ENCODE assay signal across 21 cellular contexts in the genomic region with DNA sequence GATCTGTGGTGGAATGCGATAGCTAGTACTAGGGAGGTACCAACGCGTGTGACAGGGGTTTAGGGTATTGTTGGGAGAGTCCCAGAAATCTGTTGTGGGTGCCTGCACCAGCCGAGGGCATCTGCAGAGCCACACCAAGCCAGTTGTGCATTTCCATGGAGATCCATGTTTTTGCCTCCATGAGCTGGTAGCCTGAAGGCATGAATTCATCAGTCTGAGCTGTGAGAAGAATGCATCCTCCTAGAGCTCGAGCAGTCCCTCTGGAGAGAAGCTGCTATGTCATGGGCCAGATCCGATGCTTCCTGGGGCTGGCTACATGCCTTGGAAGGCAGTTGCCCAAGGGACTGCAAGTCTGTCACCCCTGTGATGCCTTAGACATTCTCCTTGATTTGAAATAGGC. TPM values are rescaled to one million over a fixed set of nuclear protein-coding genes. Genes with fewer than 3 reads are reported as not detected.
A peak's percentile ranks its signal among the peaks of the same experiment; 100 is the strongest.
DNase-seq lines count a peak whose midpoint lies in the region; TF ChIP-seq lines count a peak whose summit lies in the region.
"Had no signal": no experiment of that assay in that cellular context is flagged by ENCODE, and none has a peak within 500 bp of the region (broad histone marks: within the 10 kb centered on the region; RNA-seq: fewer than 3 reads in every experiment).

No MANE protein-coding gene starts in this region.

- no peak overlapping the region for H3K4me3 Mint-ChIP-seq in activated CD4-positive, alpha-beta T cell treated with anti-CD3 and anti-CD28 coated beads, Interleukin-2, amount 10 ng/mL, durations not matched to agents 24 days and 14 days
- H3K4me3 Mint-ChIP-seq: activated naive CD8-positive, alpha-beta T cell treated with anti-CD3 and anti-CD28 coated beads for 36 hours; IgD-negative memory B cell; stimulated activated effector memory CD8-positive, alpha-beta T cell treated with anti-CD3 and anti-CD28 coated beads, Interleukin-12 subunit alpha, Interleukin-12 subunit beta, amount 100 ng/mL, for 72 hours had no signal

- no peak overlapping the region for H3K4me2 ChIP-seq in hepatocyte

- no peaks in the 10 kb centered on the region for H3K9me2 ChIP-seq in hepatocyte (replicated peaks; ENCODE audit: insufficient read depth)

- no peaks in the 10 kb centered on the region for H3K4me1 Mint-ChIP-seq in activated CD4-positive, alpha-beta T cell treated with anti-CD3 and anti-CD28 coated beads, Interleukin-2, amount 10 ng/mL, durations not matched to agents 24 days and 14 days
- H3K4me1 Mint-ChIP-seq: activated naive CD8-positive, alpha-beta T cell treated with anti-CD3 and anti-CD28 coated beads for 36 hours; stimulated activated effector memory CD8-positive, alpha-beta T cell treated with anti-CD3 and anti-CD28 coated beads, Interleukin-12 subunit alpha, Interleukin-12 subunit beta, amount 100 ng/mL, for 72 hours had no signal

- H3K27ac ChIP-seq in hepatocyte (peak overlapping the region; percentile 49), thyroid gland (peak overlapping the region; percentile 52 to 70 (median 54))
- H3K27ac ChIP-seq: 22Rv1; BLaER1 treated with 17β-estradiol and CSF1 and Interleukin-3, amounts not matched to agents 10 nM and 100 nM; left lung had no signal

- no peaks in the 10 kb centered on the region for H3K9me3 Mint-ChIP-seq in activated CD4-positive, alpha-beta T cell treated with anti-CD3 and anti-CD28 coated beads, Interleukin-2, amount 10 ng/mL, durations not matched to agents 24 days and 14 days
- H3K9me3 Mint-ChIP-seq: activated naive CD8-positive, alpha-beta T cell treated with anti-CD3 and anti-CD28 coated beads for 36 hours; stimulated activated effector memory CD8-positive, alpha-beta T cell treated with anti-CD3 and anti-CD28 coated beads, Interleukin-12 subunit alpha, Interleukin-12 subunit beta, amount 100 ng/mL, for 72 hours had no signal

- no peaks in the 10 kb centered on the region for H3K79me2 ChIP-seq in hepatocyte

- TF ChIP-seq CTCF in hepatocyte (IDR thresholded peaks at IDR 0.05; ENCODE audit: poor library complexity): no peak
- TF ChIP-seq CTCF in thyroid gland (IDR thresholded peaks at IDR 0.05): no peak

- peak; percentile 24 for DNase-seq in NCI-H146 (lab: John Stamatoyannopoulos, UW)
- no peak for DNase-seq in NCI-H146 treated with DMSO at 0.1 percent for 48 hours (lab: John Stamatoyannopoulos, UW; ENCODE audit: unreplicated experiment)
- DNase-seq in T1000 (lab: John Stamatoyannopoulos, UW): peak; percentile 16
- DNase-seq in hepatocyte (ENCODE audit: low spot score): no peak
- no peak for DNase-seq in thyroid gland
- DNase-seq in activated CD4-positive, alpha-beta T cell treated with anti-CD3 and anti-CD28 coated beads, Interleukin-2, amount 10 ng/mL, durations not matched to agents 24 days and 14 days: no peak
- no peak for DNase-seq in NCI-H82 treated with DMSO at 0.1 percent for 48 hours (lab: John Stamatoyannopoulos, UW; ENCODE audit: unreplicated experiment)
- no peak for DNase-seq in activated T-cell treated with anti-CD3 and anti-CD28 coated beads, Interleukin-2, amount 50 U/mL, for 48 hours
- DNase-seq: activated CD4-positive, alpha-beta T cell treated with anti-CD3 and anti-CD28 coated beads for 1 hour; activated naive CD8-positive, alpha-beta T cell treated with anti-CD3 and anti-CD28 coated beads for 36 hours; DMS153; left lung; NCI-H2029; NCI-H510A; nucleus accumbens; right cardiac atrium; RPMI8226 had no signal

- H4K20me1 ChIP-seq in hepatocyte (ENCODE audit: insufficient read depth, poor library complexity, severe bottlenecking): no peaks in the 10 kb centered on the region
- H4K20me1 ChIP-seq: BLaER1 treated with 17β-estradiol and CSF1 and Interleukin-3, amounts not matched to agents 10 nM and 100 nM had no signal

- no peaks in the 10 kb centered on the region for H3K36me3 Mint-ChIP-seq in activated CD4-positive, alpha-beta T cell treated with anti-CD3 and anti-CD28 coated beads, Interleukin-2, amount 10 ng/mL, durations not matched to agents 24 days and 14 days (ENCODE audit: low read depth)
- H3K36me3 Mint-ChIP-seq: activated naive CD8-positive, alpha-beta T cell treated with anti-CD3 and anti-CD28 coated beads for 36 hours; IgD-negative memory B cell; stimulated activated effector memory CD8-positive, alpha-beta T cell treated with anti-CD3 and anti-CD28 coated beads, Interleukin-12 subunit alpha, Interleukin-12 subunit beta, amount 100 ng/mL, for 72 hours had no signal

- H3K27me3 Mint-ChIP-seq in activated CD4-positive, alpha-beta T cell treated with anti-CD3 and anti-CD28 coated beads, Interleukin-2, amount 10 ng/mL, durations not matched to agents 24 days and 14 days: peaks cover 24% of the 10 kb centered on the region

- intact Hi-C loops in thyroid gland (cut with DNase I): loop anchor here (10.0 kb wide), 1 partner anchor 85 kb away; no protein-coding TSS in a partner anchor
- intact Hi-C loops in activated CD4-positive, alpha-beta T cell treated with anti-CD3 and anti-CD28 coated beads, Interleukin-2, amount 10 ng/mL, durations not matched to agents 24 days and 14 days (cut with micrococcal nuclease): no loop called here

- no peak overlapping the region for H3K27ac Mint-ChIP-seq in activated CD4-positive, alpha-beta T cell treated with anti-CD3 and anti-CD28 coated beads, Interleukin-2, amount 10 ng/mL, durations not matched to agents 24 days and 14 days
- H3K27ac Mint-ChIP-seq: activated naive CD8-positive, alpha-beta T cell treated with anti-CD3 and anti-CD28 coated beads for 36 hours; IgD-negative memory B cell; stimulated activated effector memory CD8-positive, alpha-beta T cell treated with anti-CD3 and anti-CD28 coated beads, Interleukin-12 subunit alpha, Interleukin-12 subunit beta, amount 100 ng/mL, for 72 hours had no signal

- H2AFZ ChIP-seq in hepatocyte: no peak overlapping the region

- H3K4me1 ChIP-seq in hepatocyte (ENCODE audit: insufficient read depth): peaks cover 13% of the 10 kb centered on the region
- peaks cover 37 to 59% of the 10 kb centered on the region in 2 donors for H3K4me1 ChIP-seq in thyroid gland
- H3K4me1 ChIP-seq: left lung had no signal

- no peak overlapping the region for H3K4me3 ChIP-seq in hepatocyte
- H3K4me3 ChIP-seq in thyroid gland (replicated peaks in 1 of 3): no peak overlapping the region
- H3K4me3 ChIP-seq: BLaER1 treated with 17β-estradiol and CSF1 and Interleukin-3, amounts not matched to agents 10 nM and 100 nM; left lung had no signal

- H3K27me3 ChIP-seq in hepatocyte: no peaks in the 10 kb centered on the region
- no peaks in the 10 kb centered on the region for H3K27me3 ChIP-seq in thyroid gland
- H3K27me3 ChIP-seq: BLaER1 treated with 17β-estradiol and CSF1 and Interleukin-3, amounts not matched to agents 10 nM and 100 nM; left lung had no signal

- no peaks in the 10 kb centered on the region for H3K36me3 ChIP-seq in hepatocyte (replicated peaks; ENCODE audit: insufficient read depth, low read depth)
- H3K36me3 ChIP-seq in thyroid gland: no peaks in the 10 kb centered on the region
- H3K36me3 ChIP-seq: BLaER1 treated with 17β-estradiol and CSF1 and Interleukin-3, amounts not matched to agents 10 nM and 100 nM; left lung had no signal

- WGBS in hepatocyte (ENCODE audit: low lambda C conversion rate, missing lambda C conversion rate): 80% methylated on average over 6 of the region's 6 CpGs
- WGBS in thyroid gland, 2 donors: 23 to 42% methylated on average over 5 to 6 of the region's 6 CpGs

- H3K9me3 ChIP-seq in hepatocyte (ENCODE audit: low read depth) (no peaks in the 10 kb centered on the region), thyroid gland (no peaks in the 10 kb centered on the region)
- H3K9me3 ChIP-seq: BLaER1 treated with 17β-estradiol and CSF1 and Interleukin-3, amounts not matched to agents 10 nM and 100 nM; left lung had no signal

- no peak for TF ChIP-seq POLR2A in thyroid gland (IDR thresholded peaks at IDR 0.05)

RNA-seq across cellular contexts. Expression of a gene that starts 57.9 kb away (rescaled TPM):
- total RNA-seq in hepatocyte (75.2 and 85.2 TPM in 2 replicates), thyroid gland (100 to 1,000 TPM; 230 to 981 (median 515) TPM)
- 36.9 and 43.4 TPM in 2 replicates for polyA plus RNA-seq in hepatocyte
- 0.57 and 0.82 TPM in 2 replicates for total RNA-seq in activated CD4-positive, alpha-beta T cell treated with anti-CD3 and anti-CD28 coated beads, Interleukin-2, amount 10 ng/mL, durations not matched to agents 24 days and 14 days
- polyA plus RNA-seq: IgD-negative memory B cell had no signal

Comparison
In these comparisons a context has a peak if more than half of its experiments do, and no peak if none do; other contexts are left out.
1. DNase-seq: peak in NCI-H146 (single experiment) and T1000 (single experiment); none in NCI-H146 treated with DMSO at 0.1 percent for 48 hours (single experiment), hepatocyte (single experiment), thyroid gland (0 of 2), activated CD4-positive, alpha-beta T cell treated with anti-CD3 and anti-CD28 coated beads, Interleukin-2, amount 10 ng/mL, durations not matched to agents 24 days and 14 days (single experiment), NCI-H82 treated with DMSO at 0.1 percent for 48 hours (single experiment) and activated T-cell treated with anti-CD3 and anti-CD28 coated beads, Interleukin-2, amount 50 U/mL, for 48 hours (0 of 2).
2. RNA of a gene that starts 57.9 kb away (total RNA-seq): 230 to 981 TPM in thyroid gland and 75.2 to 85.2 TPM in hepatocyte; 0.57 to 0.82 TPM in activated CD4-positive, alpha-beta T cell treated with anti-CD3 and anti-CD28 coated beads, Interleukin-2, amount 10 ng/mL, durations not matched to agents 24 days and 14 days; every median in the first group is over 10 times any median in the second.